In the genomic region with DNA sequence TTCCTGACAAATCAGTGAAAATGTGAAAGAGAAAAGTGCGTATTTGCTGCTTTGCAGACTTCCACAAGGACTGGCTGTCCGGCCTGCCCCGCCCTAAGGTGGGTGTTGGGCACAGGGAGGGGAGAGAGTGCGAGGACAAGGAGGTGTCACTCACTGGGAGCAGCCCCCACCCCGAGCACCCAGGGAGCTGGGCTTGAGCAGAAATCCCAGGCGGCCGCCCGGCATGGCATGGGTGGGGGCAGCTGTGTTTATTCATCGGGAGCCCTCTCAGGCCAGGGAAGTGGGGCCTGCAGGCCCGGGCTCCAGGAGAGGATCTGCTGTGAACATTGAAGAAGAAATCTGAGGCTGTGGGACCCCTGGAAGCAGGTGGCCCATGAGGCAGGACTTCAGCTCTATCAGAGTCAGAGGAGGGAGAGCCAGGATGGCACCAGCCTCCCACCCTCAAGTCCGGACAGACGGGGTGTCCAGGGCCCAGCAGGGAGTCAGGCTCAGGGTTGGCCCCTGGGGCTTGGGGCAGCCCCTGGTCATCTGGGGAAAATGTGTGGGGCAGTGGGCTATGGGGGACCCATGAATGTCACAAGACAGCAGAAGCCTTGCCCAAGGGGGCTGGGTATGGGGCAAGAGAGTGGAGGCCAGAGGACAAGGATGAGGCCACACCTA, we compare ENCODE assay signal across 17 cellular contexts.
DNase-seq lines count a peak whose midpoint lies in the region; ATAC-seq, FAIRE-seq and TF ChIP-seq lines count a peak whose summit lies in the region.
"Had no signal": no experiment of that assay in that cellular context is flagged by ENCODE, and none has a peak within 500 bp of the region (broad histone marks: within the 10 kb centered on the region; RNA-seq: fewer than 3 reads in every experiment).

No MANE protein-coding gene starts in this region.

- no peaks in the 10 kb centered on the region for H3K36me3 ChIP-seq in neuronal stem cell (replicated peaks in 1 of 2; ENCODE audit: control insufficient read depth in 2 of 2, insufficient read depth in 2 of 2, low read length in 2 of 2)
- H3K36me3 ChIP-seq in suprapubic skin: no peaks in the 10 kb centered on the region
- no peaks in the 10 kb centered on the region for H3K36me3 ChIP-seq in breast epithelium
- H3K36me3 ChIP-seq: BLaER1 had no signal

- H3K4me1 ChIP-seq in H9 (ENCODE audit: insufficient read depth, low read length): no peaks in the 10 kb centered on the region
- peaks cover 0 to 2% of the 10 kb centered on the region in 2 donors for H3K4me1 ChIP-seq in neuronal stem cell (ENCODE audit: control insufficient read depth in 2 of 2, insufficient read depth in 1 of 2, low read depth in 1 of 2, low read length in 2 of 2)
- no peaks in the 10 kb centered on the region for H3K4me1 ChIP-seq in suprapubic skin
- H3K4me1 ChIP-seq in breast epithelium: no peaks in the 10 kb centered on the region

- intact Hi-C loops in activated CD4-positive, alpha-beta memory T cell treated with anti-CD3 and anti-CD28 coated beads for 36 hours (cut with micrococcal nuclease): no loop called here
- intact Hi-C loops in breast epithelium (cut with DNase I; ENCODE audit: low total_unique reads): no loop called here

- H3K27me3 ChIP-seq in H9 (ENCODE audit: insufficient read depth, low read length) (no peaks in the 10 kb centered on the region), neuronal stem cell (ENCODE audit: control insufficient read depth in 3 of 3, insufficient read depth in 3 of 3, low read depth in 1 of 3, low read length in 3 of 3) (peaks cover 0 to 2% (median 0%) of the 10 kb centered on the region in 3 experiments), suprapubic skin (peaks cover 9% of the 10 kb centered on the region), breast epithelium (peaks cover 0 to 31% of the 10 kb centered on the region in 2 donors)
- H3K27me3 ChIP-seq: BLaER1 had no signal

- no peak overlapping the region for H2AFZ ChIP-seq in H9 (ENCODE audit: low read length)
- no peak overlapping the region for H2AFZ ChIP-seq in neuronal stem cell (ENCODE audit: low read length)

- CTCF ChIA-PET in activated CD4-positive, alpha-beta memory T cell treated with anti-CD3 and anti-CD28 coated beads for 36 hours (lab: Charles Lee): no interaction called here
- CTCF ChIA-PET in activated CD4-positive, alpha-beta memory T cell treated with anti-CD3 and anti-CD28 coated beads, Interleukin-2, amount 10 ng/mL, durations not matched to agents 7 days and 5 days (lab: Charles Lee): no interaction called here

- no peaks in the 10 kb centered on the region for H3K4me1 Mint-ChIP-seq in activated CD4-positive, alpha-beta memory T cell treated with anti-CD3 and anti-CD28 coated beads for 36 hours (ENCODE audit: low read depth)
- H3K4me1 Mint-ChIP-seq in activated CD4-positive, alpha-beta memory T cell treated with anti-CD3 and anti-CD28 coated beads, Interleukin-2, amount 10 ng/mL, durations not matched to agents 7 days and 5 days: no peaks in the 10 kb centered on the region
- peaks cover 0 to 5% of the 10 kb centered on the region in 2 experiments; a peak in 1 of 4 replicates for H3K4me1 Mint-ChIP-seq in H9

- H3K18ac ChIP-seq in H9 (ENCODE audit: insufficient read length, low read depth, low read length) (no peak overlapping the region), neuronal stem cell (ENCODE audit: low read length) (peak overlapping the region; percentile 48)

- no peak overlapping the region for H2BK12ac ChIP-seq in H9 (ENCODE audit: insufficient read length, low read depth, low read length)
- no peak overlapping the region for H2BK12ac ChIP-seq in neuronal stem cell (ENCODE audit: low read length)

- H3T11ph ChIP-seq in H9 (ENCODE audit: low read length): no peak overlapping the region

- H3K4me2 ChIP-seq in H9 (ENCODE audit: insufficient read depth, insufficient read length, low read length) (no peak overlapping the region), neuronal stem cell (ENCODE audit: insufficient read depth, low read length, poor library complexity, severe bottlenecking) (no peak overlapping the region)
- H3K4me2 ChIP-seq: BLaER1 had no signal

- H3K56ac ChIP-seq in H9 (ENCODE audit: insufficient read length, low read depth, low read length): no peak overlapping the region

- no peaks in the 10 kb centered on the region for H3K23me2 ChIP-seq in H9 (ENCODE audit: insufficient read length, low read depth, low read length, poor library complexity, severe bottlenecking)

- H3K9ac ChIP-seq in H9 (ENCODE audit: extremely low read depth, insufficient read length, low read length): no peak overlapping the region
- no peak overlapping the region for H3K9ac ChIP-seq in neuronal stem cell (ENCODE audit: low read depth, low read length, poor library complexity)
- H3K9ac ChIP-seq: BLaER1 had no signal

- H4K20me1 ChIP-seq in H9 (ENCODE audit: control insufficient read depth, insufficient read depth, insufficient read length): peaks cover 3% of the 10 kb centered on the region
- H4K20me1 ChIP-seq: BLaER1 had no signal

- peaks cover 12% of the 10 kb centered on the region for H3K27me3 Mint-ChIP-seq in activated CD4-positive, alpha-beta memory T cell treated with anti-CD3 and anti-CD28 coated beads for 36 hours
- H3K27me3 Mint-ChIP-seq in activated CD4-positive, alpha-beta memory T cell treated with anti-CD3 and anti-CD28 coated beads, Interleukin-2, amount 10 ng/mL, durations not matched to agents 7 days and 5 days: no peaks in the 10 kb centered on the region
- H3K27me3 Mint-ChIP-seq in H9 (ENCODE audit: low read depth): peaks cover 4% of the 10 kb centered on the region; the same call in 1 of the 2 replicates

- no peak overlapping the region for H4K8ac ChIP-seq in H9 (replicated peaks; ENCODE audit: insufficient read length, low read depth, low read length)
- H4K8ac ChIP-seq in neuronal stem cell (ENCODE audit: low read depth, low read length): no peak overlapping the region

- no peak overlapping the region for H2BK5ac ChIP-seq in H9 (ENCODE audit: insufficient read length, low read length)
- H2BK5ac ChIP-seq in neuronal stem cell (ENCODE audit: low read length): peak overlapping the region; percentile 82

- H3K23ac ChIP-seq in H9 (ENCODE audit: insufficient read length, low read depth, low read length) (no peak overlapping the region), neuronal stem cell (ENCODE audit: low read depth, low read length, poor library complexity) (peak overlapping the region; percentile 31)

- H3K9me3 ChIP-seq in H9 (ENCODE audit: control insufficient read depth, low read depth, low read length): peaks cover 5% of the 10 kb centered on the region
- peaks cover 0 to 12% of the 10 kb centered on the region in 2 donors for H3K9me3 ChIP-seq in neuronal stem cell (replicated peaks in 1 of 2; ENCODE audit: control insufficient read depth in 2 of 2, insufficient read depth in 1 of 2, low read depth in 1 of 2, low read length in 2 of 2)
- H3K9me3 ChIP-seq in suprapubic skin: no peaks in the 10 kb centered on the region
- peaks cover 0 to 20% of the 10 kb centered on the region in 2 donors for H3K9me3 ChIP-seq in breast epithelium

- no peak for ATAC-seq in HG02588 (IDR thresholded peaks at IDR 0.05; ENCODE audit: unreplicated experiment)
- ATAC-seq: CD8-positive, alpha-beta T cell had no signal

- H3K4me3 Mint-ChIP-seq in activated CD4-positive, alpha-beta memory T cell treated with anti-CD3 and anti-CD28 coated beads for 36 hours: no peak overlapping the region
- H3K4me3 Mint-ChIP-seq in activated CD4-positive, alpha-beta memory T cell treated with anti-CD3 and anti-CD28 coated beads, Interleukin-2, amount 10 ng/mL, durations not matched to agents 7 days and 5 days: no peak overlapping the region
- H3K4me3 Mint-ChIP-seq in H9: no peak overlapping the region
- H3K4me3 Mint-ChIP-seq: CD8-positive, alpha-beta T cell had no signal

- no peak for FAIRE-seq in frontal cortex (lab: Jason Lieb, UNC)
- FAIRE-seq: H54 had no signal

- POLR2A ChIA-PET in activated CD4-positive, alpha-beta memory T cell treated with anti-CD3 and anti-CD28 coated beads for 36 hours (lab: Charles Lee): no interaction called here
- POLR2A ChIA-PET in activated CD4-positive, alpha-beta memory T cell treated with anti-CD3 and anti-CD28 coated beads, Interleukin-2, amount 10 ng/mL, durations not matched to agents 7 days and 5 days (lab: Charles Lee): no interaction called here

- no peaks in the 10 kb centered on the region for H3K79me2 ChIP-seq in H9 (ENCODE audit: insufficient read depth, low read length)

- TF ChIP-seq POLR2A in suprapubic skin (IDR thresholded peaks at IDR 0.05): no peak
- no peak for TF ChIP-seq POLR2A in breast epithelium (IDR thresholded peaks at IDR 0.05)

- DNase-seq in activated CD4-positive, alpha-beta memory T cell treated with anti-CD3 and anti-CD28 coated beads for 36 hours: peak; percentile 1
- no peak for DNase-seq in activated CD4-positive, alpha-beta memory T cell treated with anti-CD3 and anti-CD28 coated beads, Interleukin-2, amount 10 ng/mL, durations not matched to agents 7 days and 5 days
- DNase-seq in H9: peak; percentile 13
- no peak for DNase-seq in neuronal stem cell (ENCODE audit: low spot score)
- peak; percentile 34 to 68 for DNase-seq in suprapubic skin (ENCODE audit: low spot score in 2 of 2)
- DNase-seq in breast epithelium (ENCODE audit: low spot score in 2 of 2): no peak
- no peak for DNase-seq in frontal cortex (ENCODE audit: low spot score in 2 of 2)
- DNase-seq: NCI-H1417; NCI-H187 treated with DMSO at 0.1 percent for 48 hours; NCI-H345; NK-92 treated with Interleukin-12 subunit alpha and Interleukin-12 subunit beta, amount 100 ng/mL, for 24 hours; RPMI8226; SIG-M5 had no signal

- no peak overlapping the region for H4K5ac ChIP-seq in H9 (ENCODE audit: insufficient read length, low read depth, low read length)

- H3K27ac ChIP-seq in H9 (ENCODE audit: insufficient read length, low read depth, low read length): no peak overlapping the region
- H3K27ac ChIP-seq in neuronal stem cell (replicated peaks; ENCODE audit: low read length): no peak overlapping the region
- H3K27ac ChIP-seq in suprapubic skin: no peak overlapping the region
- no peak overlapping the region for H3K27ac ChIP-seq in breast epithelium
- H3K27ac ChIP-seq: BLaER1 had no signal

- H3K9me3 Mint-ChIP-seq in activated CD4-positive, alpha-beta memory T cell treated with anti-CD3 and anti-CD28 coated beads for 36 hours: peaks cover 9% of the 10 kb centered on the region
- H3K9me3 Mint-ChIP-seq in activated CD4-positive, alpha-beta memory T cell treated with anti-CD3 and anti-CD28 coated beads, Interleukin-2, amount 10 ng/mL, durations not matched to agents 7 days and 5 days: peaks cover 13% of the 10 kb centered on the region
- H3K9me3 Mint-ChIP-seq in H9: peaks cover 7 to 13% of the 10 kb centered on the region in 2 experiments

- H3K14ac ChIP-seq in H9 (ENCODE audit: insufficient read depth, low read length) (no peak overlapping the region; the same call in 1 of the 2 replicates), neuronal stem cell (ENCODE audit: low read length) (no peak overlapping the region)

- H2BK15ac ChIP-seq in H9 (ENCODE audit: low read depth, low read length) (no peak overlapping the region), neuronal stem cell (ENCODE audit: low read length) (peak overlapping the region; percentile 64)

- H2AK5ac ChIP-seq in H9 (ENCODE audit: insufficient read length, low read length): no peak overlapping the region
- peak overlapping the region; percentile 92 for H2AK5ac ChIP-seq in neuronal stem cell (ENCODE audit: low read depth, low read length)

- no peak overlapping the region for H3K4me3 ChIP-seq in neuronal stem cell (ENCODE audit: low read length in 2 of 2)
- no peak overlapping the region for H3K4me3 ChIP-seq in suprapubic skin
- H3K4me3 ChIP-seq in breast epithelium: no peak overlapping the region
- H3K4me3 ChIP-seq: BLaER1 had no signal

- H4K91ac ChIP-seq in H9 (ENCODE audit: insufficient read length, low read depth, low read length) (no peak overlapping the region), neuronal stem cell (ENCODE audit: low read depth, low read length, poor library complexity) (no peak overlapping the region)

- no peak for TF ChIP-seq EP300 in suprapubic skin (IDR thresholded peaks at IDR 0.05)

- no peak overlapping the region for H2BK20ac ChIP-seq in H9 (ENCODE audit: low read depth, low read length, poor library complexity, severe bottlenecking)

- no peaks in the 10 kb centered on the region for H3K36me3 Mint-ChIP-seq in activated CD4-positive, alpha-beta memory T cell treated with anti-CD3 and anti-CD28 coated beads for 36 hours
- no peaks in the 10 kb centered on the region for H3K36me3 Mint-ChIP-seq in activated CD4-positive, alpha-beta memory T cell treated with anti-CD3 and anti-CD28 coated beads, Interleukin-2, amount 10 ng/mL, durations not matched to agents 7 days and 5 days (ENCODE audit: low read depth)
- peaks cover 4 to 6% (median 5%) of the 10 kb centered on the region in 3 experiments; a peak in 5 of 7 replicates for H3K36me3 Mint-ChIP-seq in H9 (ENCODE audit: insufficient read depth in 1 of 3, low read depth in 3 of 3)
- H3K36me3 Mint-ChIP-seq: CD8-positive, alpha-beta T cell had no signal

- no peak for TF ChIP-seq CTCF in H9 (conservative IDR thresholded peaks at IDR 0.05)
- no peak for TF ChIP-seq CTCF in suprapubic skin (IDR thresholded peaks at IDR 0.05)
- no peak for TF ChIP-seq CTCF in breast epithelium (IDR thresholded peaks at IDR 0.05)

- no CpG with 5 or more reads among the region's 12 CpGs for WGBS in H9 (ENCODE audit: extremely low coverage, insufficient read length, low lambda C conversion rate)
- no CpG with 5 or more reads among the region's 12 CpGs for WGBS in neuronal stem cell (ENCODE audit: extremely low coverage in 2 of 2, insufficient read length in 2 of 2, insufficient replicate concordance in 1 of 2), 2 donors
- 91% methylated on average over 10 of the region's 12 CpGs for WGBS in suprapubic skin

- H2BK120ac ChIP-seq in H9 (ENCODE audit: low read depth, low read length, poor library complexity, severe bottlenecking) (no peak overlapping the region), neuronal stem cell (ENCODE audit: low read depth, low read length) (no peak overlapping the region)

- no peak overlapping the region for H3K27ac Mint-ChIP-seq in activated CD4-positive, alpha-beta memory T cell treated with anti-CD3 and anti-CD28 coated beads for 36 hours
- no peak overlapping the region for H3K27ac Mint-ChIP-seq in activated CD4-positive, alpha-beta memory T cell treated with anti-CD3 and anti-CD28 coated beads, Interleukin-2, amount 10 ng/mL, durations not matched to agents 7 days and 5 days
- no peak overlapping the region; a peak in 1 of 7 replicates for H3K27ac Mint-ChIP-seq in H9
- H3K27ac Mint-ChIP-seq: CD8-positive, alpha-beta T cell had no signal

- H3K79me1 ChIP-seq in H9 (ENCODE audit: insufficient read depth, low read depth, low read length, poor library complexity, severe bottlenecking): no peaks in the 10 kb centered on the region
- H3K79me1 ChIP-seq in neuronal stem cell (ENCODE audit: low read depth, low read length): no peaks in the 10 kb centered on the region

- no peak overlapping the region for H3K4ac ChIP-seq in H9 (ENCODE audit: low read depth, low read length)
- no peak overlapping the region for H3K4ac ChIP-seq in neuronal stem cell (ENCODE audit: low read length)

Comparison
In these comparisons a context has a peak if more than half of its experiments do, and no peak if none do; other contexts are left out.
1. DNase-seq: peak in activated CD4-positive, alpha-beta memory T cell treated with anti-CD3 and anti-CD28 coated beads for 36 hours (single experiment), H9 (single experiment) and suprapubic skin (2 of 2); none in activated CD4-positive, alpha-beta memory T cell treated with anti-CD3 and anti-CD28 coated beads, Interleukin-2, amount 10 ng/mL, durations not matched to agents 7 days and 5 days (single experiment), neuronal stem cell (single experiment), breast epithelium (0 of 2) and frontal cortex (0 of 2).